Comparison of ENCODE assay signal across 8 cellular contexts in the genomic region with DNA sequence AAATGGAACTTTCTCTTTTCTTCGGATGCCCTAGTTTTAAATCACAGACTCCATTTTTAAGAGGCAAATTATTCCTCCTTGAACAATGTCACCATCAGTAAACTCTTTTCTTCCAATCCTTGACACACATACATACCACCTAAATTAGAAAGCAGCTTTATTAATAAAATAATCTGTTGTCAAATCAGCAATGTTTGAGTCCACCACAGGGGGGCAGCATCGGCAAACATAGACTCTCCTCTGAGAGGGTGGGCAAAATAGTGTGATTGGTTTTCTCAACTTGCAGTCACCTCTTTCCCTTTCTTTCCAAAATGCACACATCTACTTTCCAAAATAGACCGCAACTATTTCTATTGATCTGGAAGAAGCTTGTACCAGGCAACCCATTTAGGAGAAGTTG.
DNase-seq lines count a peak whose midpoint lies in the region; ATAC-seq, FAIRE-seq and TF ChIP-seq lines count a peak whose summit lies in the region.

No MANE protein-coding gene starts in this region.

- H3K4me3 ChIP-seq in RWPE2 (ENCODE audit: severe bottlenecking) (no peak overlapping the region), small intestine (ENCODE audit: low read depth in 1 of 2, low read length in 2 of 2) (no peak overlapping the region)

- H3K36me3 Mint-ChIP-seq in brain, result no peaks in the 10 kb centered on the region

- H3K9me3 Mint-ChIP-seq in brain, result no peaks in the 10 kb centered on the region

- H3K36me3 ChIP-seq in RWPE2 (ENCODE audit: low read depth) (no peaks in the 10 kb centered on the region), small intestine (ENCODE audit: control insufficient read depth in 2 of 2, insufficient read depth in 2 of 2, low read length in 2 of 2) (no peaks in the 10 kb centered on the region)

- 64 to 71% (median 68%) methylated on average over 3 of the region's 3 CpGs for WGBS in small intestine, 3 donors

- DNase-seq in GM12891 (ENCODE audit: insufficient read length, low spot score), result no peak
- no peak for DNase-seq in RWPE2 (ENCODE audit: low spot score)
- peak; percentile 23 for DNase-seq in small intestine
- no peak for DNase-seq in caudate nucleus (lab: John Stamatoyannopoulos, UW)
- DNase-seq in NCI-H526 (lab: John Stamatoyannopoulos, UW), result no peak

- H3K4me3 Mint-ChIP-seq in brain, result no peak overlapping the region

- H3K27me3 ChIP-seq in RWPE2 (ENCODE audit: insufficient read depth, poor library complexity, severe bottlenecking), result no peaks in the 10 kb centered on the region
- no peaks in the 10 kb centered on the region for H3K27me3 ChIP-seq in small intestine (ENCODE audit: control insufficient read depth in 2 of 2, insufficient read depth in 2 of 2, low read length in 2 of 2)

- no peak overlapping the region for H3K27ac ChIP-seq in RWPE2 (ENCODE audit: poor library complexity, severe bottlenecking)
- H3K27ac ChIP-seq in small intestine (ENCODE audit: low read depth in 1 of 2, low read length in 1 of 2), result no peak overlapping the region
- H3K27ac ChIP-seq in caudate nucleus (ENCODE audit: low read depth, low read length), result no peak overlapping the region

- peak; percentile 23 for FAIRE-seq in GM12891 (lab: Jason Lieb, UNC)
- no peak for FAIRE-seq in small intestine (lab: Jason Lieb, UNC)

- no peaks in the 10 kb centered on the region for H3K9me3 ChIP-seq in RWPE2 (ENCODE audit: severe bottlenecking)
- H3K9me3 ChIP-seq in small intestine (ENCODE audit: control insufficient read depth, low read depth), result no peaks in the 10 kb centered on the region

- ATAC-seq in RWPE2 (ENCODE audit: low read depth) (no peak), GM18870 (IDR thresholded peaks at IDR 0.05; ENCODE audit: unreplicated experiment) (no peak), HG02885 (IDR thresholded peaks at IDR 0.05; ENCODE audit: poor library complexity, unreplicated experiment) (no peak)

- TF ChIP-seq POLR2A in GM12891 (IDR thresholded peaks at IDR 0.05; ENCODE audit: low read depth, low read length), result no peak

- H3K27me3 Mint-ChIP-seq in brain, result peaks cover 7% of the 10 kb centered on the region

- no peak overlapping the region for H3K27ac Mint-ChIP-seq in brain

- no peaks in the 10 kb centered on the region for H3K4me1 Mint-ChIP-seq in brain

- TF ChIP-seq CTCF in RWPE2 (IDR thresholded peaks at IDR 0.05; ENCODE audit: poor library complexity, severe bottlenecking) (peak; percentile 78), brain (conservative IDR thresholded peaks at IDR 0.05) (peak; percentile 14 to 51)

- no peaks in the 10 kb centered on the region for H3K4me1 ChIP-seq in RWPE2 (ENCODE audit: insufficient read depth, poor library complexity, severe bottlenecking)
- no peaks in the 10 kb centered on the region for H3K4me1 ChIP-seq in small intestine (ENCODE audit: control insufficient read depth in 2 of 2, insufficient read depth in 1 of 2, low read depth in 1 of 2, low read length in 1 of 2)

TF ChIP-seq in GM12891, 5 proteins besides CTCF, POLR2A, EP300 and RAD21:
- TF ChIP-seq PAX5 (IDR thresholded peaks at IDR 0.05; ENCODE audit: insufficient read depth, low read length, severe bottlenecking), result no peak
